In genomic region chr19:44954649-44955499, GRCh38 we compare ENCODE assay signal across 8 cellular contexts. TPM values are rescaled to one million over a fixed set of nuclear protein-coding genes. Genes with fewer than 3 reads are reported as not detected.
A peak's percentile ranks its signal among the peaks of the same experiment; 100 is the strongest.
DNase-seq lines count a peak whose midpoint lies in the region; ATAC-seq, FAIRE-seq and TF ChIP-seq lines count a peak whose summit lies in the region.

Gene CLPTM1, plus strand, starts transcription at chr19:44955380. Its CDS starts 16 bp downstream, at chr19:44955396.

- H2AFZ ChIP-seq in neuronal stem cell (ENCODE audit: low read length), result peak within 1 kb of the TSS; percentile 88

- H3K4me2 ChIP-seq in neuronal stem cell (ENCODE audit: insufficient read depth, low read length, poor library complexity, severe bottlenecking), result peak within 1 kb of the TSS; percentile 74

- peak; percentile 77 for ATAC-seq in HG02571 (IDR thresholded peaks at IDR 0.05; ENCODE audit: unreplicated experiment)

- H2BK15ac ChIP-seq in neuronal stem cell (ENCODE audit: low read length), result no peak within 1 kb of the TSS

- H3K27ac ChIP-seq in neuronal stem cell (replicated peaks; ENCODE audit: low read length) (peak within 1 kb of the TSS; percentile 89), subcutaneous abdominal adipose tissue (ENCODE audit: low read depth, low read length) (peak within 1 kb of the TSS; percentile 78)

- H3K9ac ChIP-seq in neuronal stem cell (ENCODE audit: low read depth, low read length, poor library complexity) (peak within 1 kb of the TSS; percentile 95), subcutaneous abdominal adipose tissue (ENCODE audit: low read length in 5 of 5) (peak within 1 kb of the TSS; percentile 92 to 99 (median 97))

- peaks cover 47% of the 10 kb centered on the region for H3K4me1 Mint-ChIP-seq in activated naive CD4-positive, alpha-beta T cell treated with anti-CD3 and anti-CD28 coated beads for 36 hours (ENCODE audit: low read depth)

- CTCF ChIA-PET in activated naive CD4-positive, alpha-beta T cell treated with anti-CD3 and anti-CD28 coated beads for 36 hours (lab: Charles Lee), result interaction anchor here (0.6 to 3.9 kb wide), 4 partner anchors 8 to 232 kb away, joined by 3 to 18 read pairs (median 3); no protein-coding TSS in a partner anchor

- peaks cover 1 to 13% of the 10 kb centered on the region in 2 donors for H3K36me3 ChIP-seq in neuronal stem cell (replicated peaks in 1 of 2; ENCODE audit: control insufficient read depth in 2 of 2, insufficient read depth in 2 of 2, low read length in 2 of 2)
- H3K36me3 ChIP-seq in subcutaneous abdominal adipose tissue (ENCODE audit: control insufficient read depth in 5 of 5, insufficient read depth in 5 of 5, low read length in 5 of 5), result peaks cover 0 to 11% (median 6%) of the 10 kb centered on the region in 5 donors

- FAIRE-seq in frontal cortex (lab: Jason Lieb, UNC), result no peak

- H3K9me3 ChIP-seq in neuronal stem cell (replicated peaks in 1 of 2; ENCODE audit: control insufficient read depth in 2 of 2, insufficient read depth in 1 of 2, low read depth in 1 of 2, low read length in 2 of 2) (no peaks in the 10 kb centered on the region), subcutaneous abdominal adipose tissue (ENCODE audit: control insufficient read depth in 5 of 5, low read length in 5 of 5) (no peaks in the 10 kb centered on the region)

- DNase-seq in GM04504 (ENCODE audit: low read depth) (peak; percentile 94), NB4 (ENCODE audit: low read depth) (peak; percentile 93), SK-N-DZ (ENCODE audit: low spot score) (peak; percentile 94), frontal cortex (ENCODE audit: low spot score in 2 of 2) (peak; percentile 96 to 97), neuronal stem cell (ENCODE audit: low spot score) (peak; percentile 94)
- peak; percentile 98 for DNase-seq in activated naive CD4-positive, alpha-beta T cell treated with anti-CD3 and anti-CD28 coated beads for 36 hours

- H3K27me3 Mint-ChIP-seq in activated naive CD4-positive, alpha-beta T cell treated with anti-CD3 and anti-CD28 coated beads for 36 hours (ENCODE audit: low read depth), result no peaks in the 10 kb centered on the region

- no peak within 1 kb of the TSS for H3K4ac ChIP-seq in neuronal stem cell (ENCODE audit: low read length)

- H2AK5ac ChIP-seq in neuronal stem cell (ENCODE audit: low read depth, low read length), result no peak within 1 kb of the TSS

- peak within 1 kb of the TSS; percentile 98 for H3K27ac Mint-ChIP-seq in activated naive CD4-positive, alpha-beta T cell treated with anti-CD3 and anti-CD28 coated beads for 36 hours

- H3K4me1 ChIP-seq in neuronal stem cell (ENCODE audit: control insufficient read depth in 2 of 2, insufficient read depth in 1 of 2, low read depth in 1 of 2, low read length in 2 of 2) (peaks cover 6 to 11% of the 10 kb centered on the region in 2 donors), subcutaneous abdominal adipose tissue (ENCODE audit: control insufficient read depth in 5 of 5, insufficient read depth in 5 of 5, low read length in 5 of 5) (peaks cover 8 to 66% (median 54%) of the 10 kb centered on the region in 5 donors)

- intact Hi-C loops in activated naive CD4-positive, alpha-beta T cell treated with anti-CD3 and anti-CD28 coated beads for 36 hours (cut with micrococcal nuclease), result loop anchor here (1.0 to 5.0 kb wide), 7 partner anchors 46 to 223 kb away; partner anchors contain the start of genes BLOC1S3, NECTIN2, RELB and TRAPPC6A

- no peaks in the 10 kb centered on the region for H3K9me3 Mint-ChIP-seq in activated naive CD4-positive, alpha-beta T cell treated with anti-CD3 and anti-CD28 coated beads for 36 hours

- peak within 1 kb of the TSS; percentile 96 for H3K18ac ChIP-seq in neuronal stem cell (ENCODE audit: low read length)

- TF ChIP-seq CTCF in NB4 (IDR thresholded peaks at IDR 0.05; ENCODE audit: low read depth, low read length), result no peak

- peak within 1 kb of the TSS; percentile 99 for H3K14ac ChIP-seq in neuronal stem cell (ENCODE audit: low read length)

- WGBS in neuronal stem cell (ENCODE audit: extremely low coverage in 2 of 2, insufficient read length in 2 of 2, insufficient replicate concordance in 1 of 2), 2 donors, result no CpG with 5 or more reads among the region's 65 CpGs

- no peak within 1 kb of the TSS for H4K91ac ChIP-seq in neuronal stem cell (ENCODE audit: low read depth, low read length, poor library complexity)

- H3K23ac ChIP-seq in neuronal stem cell (ENCODE audit: low read depth, low read length, poor library complexity), result peak within 1 kb of the TSS; percentile 87

- H2BK12ac ChIP-seq in neuronal stem cell (ENCODE audit: low read length), result no peak within 1 kb of the TSS

- H2BK5ac ChIP-seq in neuronal stem cell (ENCODE audit: low read length), result peak within 1 kb of the TSS; percentile 92

- peaks cover 16% of the 10 kb centered on the region for H3K79me1 ChIP-seq in neuronal stem cell (ENCODE audit: low read depth, low read length)

- peak within 1 kb of the TSS; percentile 98 for H3K4me3 Mint-ChIP-seq in activated naive CD4-positive, alpha-beta T cell treated with anti-CD3 and anti-CD28 coated beads for 36 hours

- TF ChIP-seq POLR2A in NB4 (IDR thresholded peaks at IDR 0.05; ENCODE audit: extremely low read depth, insufficient read length), result peak; percentile 60

- no peak within 1 kb of the TSS for H2BK120ac ChIP-seq in neuronal stem cell (ENCODE audit: low read depth, low read length)

- H3K36me3 Mint-ChIP-seq in activated naive CD4-positive, alpha-beta T cell treated with anti-CD3 and anti-CD28 coated beads for 36 hours (ENCODE audit: low read depth), result no peaks in the 10 kb centered on the region

- H3K4me3 ChIP-seq in NB4 (ENCODE audit: low read depth, low read length) (peak within 1 kb of the TSS; percentile 95), neuronal stem cell (ENCODE audit: low read length in 2 of 2) (peak within 1 kb of the TSS; percentile 68 to 97), subcutaneous abdominal adipose tissue (ENCODE audit: low read depth in 1 of 5, low read length in 5 of 5) (peak within 1 kb of the TSS; percentile 85 to 99 (median 99))

- H4K8ac ChIP-seq in neuronal stem cell (ENCODE audit: low read depth, low read length), result no peak within 1 kb of the TSS

- H3K27me3 ChIP-seq in neuronal stem cell (ENCODE audit: control insufficient read depth in 3 of 3, insufficient read depth in 3 of 3, low read depth in 1 of 3, low read length in 3 of 3) (no peaks in the 10 kb centered on the region), subcutaneous abdominal adipose tissue (ENCODE audit: control insufficient read depth in 5 of 5, insufficient read depth in 4 of 5, low read length in 5 of 5) (no peaks in the 10 kb centered on the region)

RNA-seq across cellular contexts. Expression of gene CLPTM1, which starts in this region (rescaled TPM):
- polyA plus RNA-seq in SK-N-DZ (2014; cell fraction: cytosol; rRNA removed), result 13.0 and 15.9 TPM in 2 replicates
- polyA plus RNA-seq in SK-N-DZ (2014; cell fraction: nucleus; rRNA removed), result 19.5 and 40.9 TPM in 2 replicates
- total RNA-seq in activated naive CD4-positive, alpha-beta T cell treated with anti-CD3 and anti-CD28 coated beads for 36 hours, result 10 to 100 TPM; 32.4 to 34.6 TPM
- total RNA-seq in frontal cortex, result 35.1 TPM
- polyA plus RNA-seq in neuronal stem cell (2013, experiment 1 of 2), result 44.5 TPM
- polyA plus RNA-seq in neuronal stem cell (2013, experiment 2 of 2), result 42.3 TPM

Comparison
In these comparisons a context has a peak if more than half of its experiments do, and no peak if none do; other contexts are left out.
1. Peak in every context shown above with its lines: DNase-seq, ATAC-seq, H3K4me3 ChIP-seq and H3K27ac ChIP-seq.